In the genomic region with DNA sequence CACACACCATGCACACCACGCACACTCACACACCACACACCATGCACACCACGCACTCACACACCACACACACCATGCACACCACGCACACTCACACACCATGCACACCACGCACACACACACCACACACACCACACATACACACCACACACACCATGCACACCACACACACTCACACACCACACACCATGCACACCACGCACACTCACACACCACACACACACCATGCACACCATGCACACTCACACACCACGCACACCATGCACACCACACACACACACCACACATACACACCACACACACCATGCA, we compare ENCODE assay signal across 7 cellular contexts. TPM values are rescaled to one million over a fixed set of nuclear protein-coding genes. Genes with fewer than 3 reads are reported as not detected.
"Had no signal": no experiment of that assay in that cellular context is flagged by ENCODE, and none has a peak within 500 bp of the region (broad histone marks: within the 10 kb centered on the region; RNA-seq: fewer than 3 reads in every experiment).

No MANE protein-coding gene starts in this region.

RNA-seq across cellular contexts. Expression of gene PNMA6E, which starts 11.7 kb away (rescaled TPM):
- total RNA-seq: GM23248, GM23338, H1, H4, H7, H9, HFFc6 had no signal
- polyA plus RNA-seq: GM23248, GM23338, H1 had no signal

RNA-seq across cellular contexts. Expression of gene ZFP92, which starts 21.9 kb away (rescaled TPM):
- total RNA-seq: H4, H7 had no signal
- polyA plus RNA-seq: GM23248 had no signal
